ENCODE assay signal across 1 cellular context in genomic region chr1:244869364-244869827, GRCh38.
TF ChIP-seq lines count a peak whose summit lies in the region.

No MANE protein-coding gene starts in this region.

TF ChIP-seq in H1, 55 proteins besides CTCF, POLR2A, EP300 and RAD21:
- TF ChIP-seq JUND (IDR thresholded peaks at IDR 0.05; ENCODE audit: low read length) = no peak
- no peak for TF ChIP-seq SP2 (IDR thresholded peaks at IDR 0.05; ENCODE audit: low read length)
- no peak for TF ChIP-seq ZNF274 (IDR thresholded peaks at IDR 0.05; ENCODE audit: borderline replicate concordance, extremely low read depth, low read length)
- no peak for TF ChIP-seq CEBPB (IDR thresholded peaks at IDR 0.05; ENCODE audit: low read depth, low read length)
- TF ChIP-seq CHD2 (IDR thresholded peaks at IDR 0.05; ENCODE audit: low read length) = no peak
- no peak for TF ChIP-seq POLR2AphosphoS5 (IDR thresholded peaks at IDR 0.05; ENCODE audit: low read depth, low read length)
- no peak for TF ChIP-seq HDAC6 (IDR thresholded peaks at IDR 0.05; ENCODE audit: low read depth, low read length)
- no peak for TF ChIP-seq ASH2L (IDR thresholded peaks at IDR 0.05; ENCODE audit: low read length)
- no peak for TF ChIP-seq SRF (IDR thresholded peaks at IDR 0.05; ENCODE audit: low read depth, low read length)
- no peak for TF ChIP-seq NRF1 (IDR thresholded peaks at IDR 0.05; ENCODE audit: low read depth, low read length)
- no peak for TF ChIP-seq EGR1 (IDR thresholded peaks at IDR 0.05; ENCODE audit: borderline replicate concordance, low read depth, low read length)
- TF ChIP-seq EZH2 (IDR thresholded peaks at IDR 0.05; ENCODE audit: low read depth, low read length, severe bottlenecking) = no peak
- TF ChIP-seq YY1 (IDR thresholded peaks at IDR 0.05; ENCODE audit: low read depth, low read length) = no peak
- no peak for TF ChIP-seq BACH1 (IDR thresholded peaks at IDR 0.05; ENCODE audit: low read length)
- TF ChIP-seq GABPA (IDR thresholded peaks at IDR 0.05; ENCODE audit: borderline replicate concordance, insufficient read depth, low read length) = no peak
- TF ChIP-seq BRCA1 (IDR thresholded peaks at IDR 0.05; ENCODE audit: low read depth, low read length) = no peak
- TF ChIP-seq NANOG (IDR thresholded peaks at IDR 0.05; ENCODE audit: insufficient read depth, low read depth, low read length, poor library complexity, severe bottlenecking) = no peak
